Comparison of ENCODE assay signal across 11 cellular contexts in genomic region chr3:55481918-55482495, GRCh38. TPM values are rescaled to one million over a fixed set of nuclear protein-coding genes. Genes with fewer than 3 reads are reported as not detected.
A peak's percentile ranks its signal among the peaks of the same experiment; 100 is the strongest.
DNase-seq lines count a peak whose midpoint lies in the region; ATAC-seq, FAIRE-seq and TF ChIP-seq lines count a peak whose summit lies in the region.
"Had no signal": no experiment of that assay in that cellular context is flagged by ENCODE, and none has a peak within 500 bp of the region (broad histone marks: within the 10 kb centered on the region; RNA-seq: fewer than 3 reads in every experiment).

No MANE protein-coding gene starts in this region.

- no peaks in the 10 kb centered on the region; the same call in 1 of the 2 replicates for H4K20me1 ChIP-seq in GM12878 (ENCODE audit: control insufficient read depth, insufficient read depth)

- TF ChIP-seq RAD21 in GM12878 (IDR thresholded peaks at IDR 0.05; ENCODE audit: insufficient read depth, low read depth, low read length) = no peak

- no peak overlapping the region for H3K9ac ChIP-seq in GM12878 (ENCODE audit: control insufficient read depth, insufficient read depth, low read length)
- no peak overlapping the region for H3K9ac ChIP-seq in iPS-18a (ENCODE audit: low read length)
- H3K9ac ChIP-seq in skeletal muscle satellite cell (ENCODE audit: low read depth, low read length) = peak overlapping the region; percentile 85
- H3K9ac ChIP-seq: KMS-11 had no signal

- H3K9me3 ChIP-seq in GM12878 (replicated peaks; ENCODE audit: control insufficient read depth, insufficient read depth, low read length) (no peaks in the 10 kb centered on the region), iPS-18a (ENCODE audit: control insufficient read depth, low read depth, low read length) (no peaks in the 10 kb centered on the region), skeletal muscle satellite cell (replicated peaks; ENCODE audit: low read length) (no peaks in the 10 kb centered on the region)
- H3K9me3 ChIP-seq: SJSA1 had no signal

- no peak for FAIRE-seq in GM12878 (lab: Jason Lieb, UNC)

- H3K4me1 ChIP-seq in GM12878 (ENCODE audit: control insufficient read depth, insufficient read depth, low read length) (peaks cover 10% of the 10 kb centered on the region; the same call in 1 of the 2 replicates), iPS-18a (ENCODE audit: control insufficient read depth, low read depth, low read length) (peaks cover 15% of the 10 kb centered on the region), skeletal muscle satellite cell (ENCODE audit: control insufficient read depth, insufficient read depth, low read length) (peaks cover 60% of the 10 kb centered on the region)

- H3K27ac ChIP-seq in GM12878 (ENCODE audit: control insufficient read depth, insufficient read depth) = no peak overlapping the region
- no peak overlapping the region for H3K27ac ChIP-seq in iPS-18a (ENCODE audit: low read length)
- H3K27ac ChIP-seq in substantia nigra (ENCODE audit: low read depth, low read length, poor library complexity, severe bottlenecking) = no peak overlapping the region
- H3K27ac ChIP-seq: KMS-11, SJSA1 had no signal

- CTCF ChIA-PET in GM10248 (lab: Yijun Ruan, JAX) = interaction anchor here (0.7 kb wide), 1 partner anchor 240 kb away, joined by 3 read pairs; no protein-coding TSS in a partner anchor
- CTCF ChIA-PET in GM12878 (lab: Yijun Ruan, JAX) = interaction anchor here (0.8 to 1.0 kb wide), 2 partner anchors 238 to 264 kb away, joined by 3 read pairs; no protein-coding TSS in a partner anchor

- intact Hi-C loops in GM12878 (cut with micrococcal nuclease; ENCODE audit: unreplicated experiment) = loop anchor here (10.0 kb wide), 1 partner anchor 173 kb away; no protein-coding TSS in a partner anchor

- H3K36me3 ChIP-seq in GM12878 (ENCODE audit: control insufficient read depth in 2 of 2, insufficient read depth in 2 of 2, low read length in 1 of 2) (no peaks in the 10 kb centered on the region), iPS-18a (ENCODE audit: control insufficient read depth, low read depth, low read length) (no peaks in the 10 kb centered on the region), skeletal muscle satellite cell (ENCODE audit: insufficient read depth, low read length) (peaks cover 56% of the 10 kb centered on the region)

- H3K4me3 ChIP-seq in GM12878 = peak overlapping the region; percentile 47; the same call in 1 of the 2 replicates
- peak overlapping the region; percentile 76 for H3K4me3 ChIP-seq in iPS-18a (ENCODE audit: low read length)
- peak overlapping the region; percentile 71 for H3K4me3 ChIP-seq in skeletal muscle satellite cell (ENCODE audit: low read length)

- POLR2A ChIA-PET in GM10248 (lab: Yijun Ruan, JAX) (no interaction called here), GM12878 (lab: Charles Lee) (no interaction called here)

- SMC1A ChIA-PET in GM12878 (lab: Charles Lee; ENCODE audit: uncharacterized antibody, unreplicated experiment) = no interaction called here

- no peak for TF ChIP-seq CTCF in GM10248 (IDR thresholded peaks at IDR 0.05; ENCODE audit: control extremely low read depth, extremely low read depth, low read depth, missing control alignments)
- TF ChIP-seq CTCF in GM12878 (IDR thresholded peaks at IDR 0.05 in 2 of 3, conservative IDR thresholded peaks at IDR 0.05 in 1 of 3; ENCODE audit: control insufficient read depth in 2 of 3, extremely low read depth in 1 of 3, insufficient read depth in 1 of 3, low read depth in 3 of 3, low read length in 3 of 3) = peak in 2 of 3 experiments; percentile 21 to 24; a peak in 3 of 6 replicates

- H3K27me3 ChIP-seq in GM12878 (replicated peaks in 1 of 2; ENCODE audit: control insufficient read depth in 2 of 2, insufficient read depth in 2 of 2, low read length in 1 of 2) (peaks cover 12 to 30% of the 10 kb centered on the region in 2 experiments), iPS-18a (ENCODE audit: control insufficient read depth, insufficient read depth, low read length) (peaks cover 83% of the 10 kb centered on the region), skeletal muscle satellite cell (ENCODE audit: control insufficient read depth, insufficient read depth, low read length) (no peaks in the 10 kb centered on the region)
- H3K27me3 ChIP-seq: SJSA1 had no signal

- in situ Hi-C loops in GM12878 (cut with MboI) = loop anchor here (5.0 kb wide), 2 partner anchors 240 to 770 kb away; no protein-coding TSS in a partner anchor

- no peak for TF ChIP-seq POLR2A in GM12878 (IDR thresholded peaks at IDR 0.05; ENCODE audit: low read depth, low read length)

- H3K79me2 ChIP-seq in GM12878 (ENCODE audit: control insufficient read depth, insufficient read depth, low read length) = no peaks in the 10 kb centered on the region

- peak; percentile 20 for DNase-seq in GM10248 (ENCODE audit: extremely low spot score)
- no peak for DNase-seq in GM12878 (ENCODE audit: low read depth, low spot score)
- no peak for DNase-seq in substantia nigra (lab: John Stamatoyannopoulos, UW)
- no peak for DNase-seq in NAMALWA (ENCODE audit: low spot score)
- DNase-seq: stimulated activated CD4-positive, alpha-beta T cell treated with anti-CD3 and anti-CD28 coated beads, Interleukin-2, amount 100 ng/mL, for 48 hours had no signal

- ATAC-seq in GM12878 = peak; percentile 21
- ATAC-seq in HG03520 (IDR thresholded peaks at IDR 0.05; ENCODE audit: unreplicated experiment) = no peak
- no peak for ATAC-seq in GM18867 (IDR thresholded peaks at IDR 0.05; ENCODE audit: unreplicated experiment)

- peak overlapping the region; percentile 68 for H3K4me2 ChIP-seq in GM12878 (ENCODE audit: control insufficient read depth, insufficient read depth)
- peak overlapping the region; percentile 96 for H3K4me2 ChIP-seq in skeletal muscle satellite cell (ENCODE audit: low read length)
- H3K4me2 ChIP-seq: KMS-11 had no signal

- 12% methylated on average over 25 of the region's 30 CpGs for WGBS in GM12878 (ENCODE audit: insufficient coverage, insufficient replicate concordance, low lambda C conversion rate, missing lambda C conversion rate)

- H2AFZ ChIP-seq in GM12878 (ENCODE audit: control insufficient read depth, low read depth, low read length) = no peak overlapping the region; the same call in 1 of the 2 replicates

- BruUV-seq in GM12878 (replicated peaks; lab: Mats Ljungman, UMichigan) = no TSS peak

- TF ChIP-seq EP300 in GM12878 (IDR thresholded peaks at IDR 0.05; ENCODE audit: borderline replicate concordance in 1 of 2, control insufficient read depth in 1 of 2, low read depth in 2 of 2, low read length in 2 of 2) = no peak

- RAD21 ChIA-PET in GM12878 (lab: Charles Lee; ENCODE audit: unreplicated experiment) = no interaction called here

TF ChIP-seq in GM12878, 131 proteins besides CTCF, POLR2A, EP300 and RAD21:
- TF ChIP-seq MEF2A (IDR thresholded peaks at IDR 0.05; ENCODE audit: insufficient read depth, low read depth, low read length) (no peak), ZNF207 (IDR thresholded peaks at IDR 0.05; ENCODE audit: borderline replicate concordance) (no peak), SUZ12 (IDR thresholded peaks at IDR 0.05; ENCODE audit: unreplicated experiment) (peak; percentile 64), PML (IDR thresholded peaks at IDR 0.05; ENCODE audit: low read length) (no peak), SUPT20H (IDR thresholded peaks at IDR 0.05; ENCODE audit: borderline replicate concordance, control insufficient read depth, low read depth, low read length) (no peak), EGR1 (IDR thresholded peaks at IDR 0.05; ENCODE audit: borderline replicate concordance in 1 of 2, low read depth in 2 of 2, low read length in 2 of 2) (0 out of 3 replicates have a peak, but pooled peaks of 1 of the 2 experiments have one; percentile 12), USF1 (IDR thresholded peaks at IDR 0.05; ENCODE audit: borderline replicate concordance, extremely low read length, insufficient read depth, low read depth, low read length) (no peak), ZNF622 (IDR thresholded peaks at IDR 0.05) (no peak), KLF5 (IDR thresholded peaks at IDR 0.05; ENCODE audit: partially characterized antibody) (no peak), EZH2 (IDR thresholded peaks at IDR 0.05; ENCODE audit: borderline replicate concordance, control insufficient read depth, low read depth, low read length) (0 out of 2 replicates have a peak, but pooled peaks have one; percentile 61), POLR2AphosphoS2 (IDR thresholded peaks at IDR 0.05; ENCODE audit: low read depth, low read length) (no peak)

RNA-seq across cellular contexts. Expression of gene WNT5A, which starts 5.1 kb away (rescaled TPM):
- total RNA-seq in GM12878 (2013; cell fraction: nucleolus; rRNA removed) = 6.3 and 7.8 TPM in 2 replicates
- total RNA-seq in GM12878 (2014; rRNA removed) (0.27 and 0.34 TPM in 2 replicates), GM12878 (2014; rRNA removed; fragmentation: Illumina TruSeq; extraction: Trizol) (0.32 and 0.45 TPM in 2 replicates), GM12878 (2021) (1.1 and 1.7 TPM in 2 replicates)
- polyA plus RNA-seq in GM12878 (2011; ENCODE audit: low read depth) = 0.13 TPM
- polyA plus RNA-seq in GM12878 (2011; rRNA removed) (2.8 and 3.6 TPM in 2 replicates), GM12878 (2014; fragmentation: Illumina TruSeq; extraction: Trizol) (0.48 TPM in 2 replicates), GM12878 (2014; fragmentation: Nextera tagmentation; extraction: Ambion mirVana) (under 1 TPM; 0.11 TPM), GM12878 (2014; rRNA removed) (0.42 and 0.82 TPM in 2 replicates), GM12878 (2016; fragmentation: Nextera tagmentation; extraction: Ambion mirVana) (under 1 TPM; 0.06 to 0.09 TPM)
- polyA plus RNA-seq in GM12878 (2011; cell fraction: cytosol; rRNA removed) = 2.7 and 4.0 TPM in 2 replicates
- 11.6 and 12.0 TPM in 2 replicates for polyA plus RNA-seq in GM12878 (2011; cell fraction: nucleus; rRNA removed)
- polyA plus RNA-seq in GM12878 (2012) = 0.35 and 1.1 TPM in 2 replicates
- 3.9 and 8.4 TPM in 2 replicates for polyA minus RNA-seq in GM12878 (2011; rRNA and poly(A)+ RNA removed)
- 2.9 and 3.9 TPM in 2 replicates for polyA minus RNA-seq in GM12878 (2011; cell fraction: cytosol; rRNA and poly(A)+ RNA removed)
- 4.0 and 4.9 TPM in 2 replicates for polyA minus RNA-seq in GM12878 (2011; cell fraction: nucleus; rRNA and poly(A)+ RNA removed)
- total RNA-seq in skeletal muscle satellite cell (2012; rRNA removed) = 84.9 and 197 TPM in 2 replicates
